19 cellular contexts compared by ENCODE assay signal in the genomic region with DNA sequence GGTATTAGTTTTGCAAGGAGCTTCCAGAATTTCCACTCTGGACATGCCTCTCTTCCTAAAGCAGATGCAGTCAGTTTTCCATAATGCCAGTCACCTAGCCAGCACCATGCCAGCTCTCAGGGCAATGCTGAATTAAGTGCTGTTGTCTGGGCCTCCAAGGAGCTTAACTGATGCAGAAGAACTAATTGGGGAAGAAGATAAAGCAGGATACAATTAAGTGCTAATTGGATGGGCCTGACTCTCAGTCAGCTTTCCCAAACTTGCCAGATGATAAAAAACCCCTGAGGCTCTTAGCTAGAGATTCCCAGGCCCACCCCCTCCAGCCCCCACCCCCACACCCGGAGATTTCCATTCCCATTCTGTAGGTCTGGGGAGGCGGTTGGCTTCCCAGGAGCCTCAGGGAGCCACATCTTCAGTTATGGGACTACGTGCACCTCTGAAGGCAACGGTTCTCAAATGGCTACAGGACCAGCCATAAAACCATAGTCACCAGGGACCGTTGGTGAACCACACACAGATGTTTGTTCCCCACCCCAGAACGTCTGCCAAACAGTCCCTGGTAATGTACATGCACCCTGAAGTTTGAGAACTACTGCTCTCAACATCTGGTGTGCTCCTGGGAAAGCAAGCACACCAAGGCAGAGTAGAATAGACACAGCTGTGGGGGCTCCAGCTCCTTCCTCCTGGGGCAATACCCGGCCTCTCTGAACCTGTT.
"Had no signal": no experiment of that assay in that cellular context is flagged by ENCODE, and none has a peak within 500 bp of the region (broad histone marks: within the 10 kb centered on the region; RNA-seq: fewer than 3 reads in every experiment).

No MANE protein-coding gene starts in this region.

- H3K27me3 ChIP-seq: hepatocyte, ovary, stomach, transverse colon had no signal

- ATAC-seq: left colon; naive thymus-derived CD4-positive, alpha-beta T cell; right cardiac atrium had no signal

- H3K4me2 ChIP-seq: hepatocyte had no signal

- H3K27ac ChIP-seq: coronary artery, hepatocyte, ovary, stomach, thoracic aorta, transverse colon had no signal

- H2AFZ ChIP-seq: hepatocyte had no signal

- DNase-seq: effector CD4-positive, alpha-beta T cell; endodermal cell; erythroblast; foreskin melanocyte; head of caudate nucleus; left colon; naive thymus-derived CD4-positive, alpha-beta T cell; nephron progenitor cell; ovary; right cardiac atrium; small intestine; stimulated activated CD4-positive, alpha-beta T cell treated with anti-CD3 and anti-CD28 coated beads, Interleukin-12 subunit alpha, Interleukin-12 subunit beta, amount 100 ng/mL, for 4 hours; stimulated activated naive CD4-positive, alpha-beta T cell; stomach; substantia nigra; transverse colon had no signal

- H3K79me2 ChIP-seq: hepatocyte had no signal

- H3K4me3 ChIP-seq: coronary artery, hepatocyte, ovary, stomach, thoracic aorta, transverse colon had no signal

- H3K9me3 ChIP-seq: ovary, thoracic aorta, transverse colon had no signal

- H3K36me3 ChIP-seq: ovary, stomach, thoracic aorta, transverse colon had no signal

- H3K4me1 ChIP-seq: stomach, transverse colon had no signal
